In the genomic region with DNA sequence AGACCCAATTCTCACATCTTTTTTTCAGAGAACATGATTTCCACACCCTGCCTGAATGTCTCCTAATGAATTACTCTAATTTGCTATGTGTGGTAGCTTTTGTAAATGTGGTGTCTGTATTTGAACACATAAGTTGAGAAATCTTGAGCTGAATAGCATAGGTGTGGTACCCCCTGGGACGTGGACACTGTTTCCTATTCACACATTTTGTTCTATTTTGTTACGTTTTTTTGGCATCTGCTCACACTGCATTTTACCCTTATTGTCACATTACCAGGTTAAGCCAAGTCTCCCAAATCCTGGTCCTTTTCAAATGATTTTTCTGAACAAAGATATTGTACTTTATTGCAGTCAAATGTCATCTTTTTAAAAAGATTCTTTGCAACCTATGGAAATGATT, we compare ENCODE assay signal across 23 cellular contexts. TPM values are rescaled to one million over a fixed set of nuclear protein-coding genes. Genes with fewer than 3 reads are reported as not detected.
A peak's percentile ranks its signal among the peaks of the same experiment; 100 is the strongest.
DNase-seq lines count a peak whose midpoint lies in the region; ATAC-seq, FAIRE-seq and TF ChIP-seq lines count a peak whose summit lies in the region.
"Had no signal": no experiment of that assay in that cellular context is flagged by ENCODE, and none has a peak within 500 bp of the region (broad histone marks: within the 10 kb centered on the region; RNA-seq: fewer than 3 reads in every experiment).

No MANE protein-coding gene starts in this region.

- no peaks in the 10 kb centered on the region; the same call in 1 of the 2 replicates for H3K9me2 ChIP-seq in GM23338 (ENCODE audit: insufficient read depth)

- DNase-seq in activated CD4-positive, alpha-beta memory T cell treated with anti-CD3 and anti-CD28 coated beads, Interleukin-2, amount 10 ng/mL, durations not matched to agents 7 days and 5 days = no peak
- no peak for DNase-seq in activated CD4-positive, alpha-beta memory T cell treated with anti-CD3 and anti-CD28 coated beads for 36 hours
- no peak for DNase-seq in GM23338 (ENCODE audit: low spot score)
- DNase-seq in caudate nucleus (lab: John Stamatoyannopoulos, UW) = no peak
- no peak for DNase-seq in sigmoid colon
- DNase-seq in pons (ENCODE audit: low spot score) = no peak
- no peak for DNase-seq in urothelium cell line (ENCODE audit: low spot score)
- DNase-seq in NCI-H1092 treated with DMSO at 0.1 percent for 48 hours (lab: John Stamatoyannopoulos, UW) = no peak
- DNase-seq: ACHN; activated CD4-positive, CD25-positive, alpha-beta regulatory T cell treated with anti-CD3 and anti-CD28 coated beads, Interleukin-2, amount 50 U/mL, for 72 hours; activated gamma-delta T cell treated with Interleukin-2 at 50 U/mL for 16 hours; amniotic stem cell; DMS 273 treated with DMSO at 0.1 percent for 48 hours; effector CD4-positive, alpha-beta T cell; GDM1; glutamatergic neuron; lower lobe of right lung; MG63; NCI-H226; stimulated activated CD4-positive, alpha-beta T cell treated with anti-CD3 and anti-CD28 coated beads, Interleukin-1b, Interleukin-23, amount 100 ng/mL, for 48 hours; stimulated activated naive CD8-positive, alpha-beta T cell treated with anti-CD3 and anti-CD28 coated beads, Interleukin-15, amount 100 ng/mL, for 72 hours; T1000 had no signal

- TF ChIP-seq POLR2A in sigmoid colon (IDR thresholded peaks at IDR 0.05) = no peak

- 64 to 83% methylated on average over 2 of the region's 2 CpGs for WGBS in sigmoid colon, 2 donors

- no peaks in the 10 kb centered on the region for H3K4me1 ChIP-seq in GM23338 (ENCODE audit: insufficient read depth)
- H3K4me1 ChIP-seq in sigmoid colon = peaks cover 0 to 21% (median 19%) of the 10 kb centered on the region in 4 donors

- TF ChIP-seq CTCF in GM23338 (conservative IDR thresholded peaks at IDR 0.05; ENCODE audit: low read depth in 2 of 2) (no peak), sigmoid colon (IDR thresholded peaks at IDR 0.05) (no peak)

- intact Hi-C loops in activated CD4-positive, alpha-beta memory T cell treated with anti-CD3 and anti-CD28 coated beads for 36 hours (cut with micrococcal nuclease) = loop anchor here (2.0 to 10.0 kb wide), 9 partner anchors 29 to 665 kb away; partner anchors contain the start of genes ATOSA, LEO1, LYSMD2 and TMOD3
- intact Hi-C loops in sigmoid colon (cut with DNase I) = loop anchor here (5.0 kb wide), 1 partner anchor 35 kb away; no protein-coding TSS in a partner anchor

- H2AFZ ChIP-seq in GM23338 = peak overlapping the region; percentile 35; the same call in 1 of the 2 replicates

- FAIRE-seq in urothelium cell line (lab: Jason Lieb, UNC) = no peak

- POLR2A ChIA-PET in activated CD4-positive, alpha-beta memory T cell treated with anti-CD3 and anti-CD28 coated beads, Interleukin-2, amount 10 ng/mL, durations not matched to agents 7 days and 5 days (lab: Charles Lee) = interaction anchor here (0.8 to 0.9 kb wide), 2 partner anchors 9 to 168 kb away, joined by 3 read pairs; no protein-coding TSS in a partner anchor
- POLR2A ChIA-PET in activated CD4-positive, alpha-beta memory T cell treated with anti-CD3 and anti-CD28 coated beads for 36 hours (lab: Charles Lee) = no interaction called here

- H3F3A ChIP-seq in GM23338 (replicated peaks; ENCODE audit: low read depth) = no peaks in the 10 kb centered on the region

- H3K4me1 Mint-ChIP-seq in activated CD4-positive, alpha-beta memory T cell treated with anti-CD3 and anti-CD28 coated beads, Interleukin-2, amount 10 ng/mL, durations not matched to agents 7 days and 5 days = peaks cover 58% of the 10 kb centered on the region
- peaks cover 55% of the 10 kb centered on the region for H3K4me1 Mint-ChIP-seq in activated CD4-positive, alpha-beta memory T cell treated with anti-CD3 and anti-CD28 coated beads for 36 hours (ENCODE audit: low read depth)
- peaks cover 3% of the 10 kb centered on the region; the same call in 1 of the 3 replicates for H3K4me1 Mint-ChIP-seq in GM23338

- CTCF ChIA-PET in activated CD4-positive, alpha-beta memory T cell treated with anti-CD3 and anti-CD28 coated beads, Interleukin-2, amount 10 ng/mL, durations not matched to agents 7 days and 5 days (lab: Charles Lee) = interaction anchor here (1.3 kb wide), 1 partner anchor 67 kb away, joined by 3 read pairs; no protein-coding TSS in a partner anchor
- CTCF ChIA-PET in activated CD4-positive, alpha-beta memory T cell treated with anti-CD3 and anti-CD28 coated beads for 36 hours (lab: Charles Lee) = interaction anchor here (1.0 kb wide), 1 partner anchor 34 kb away, joined by 3 read pairs; no protein-coding TSS in a partner anchor

- H4K20me1 ChIP-seq in GM23338 (replicated peaks; ENCODE audit: insufficient read depth) = no peaks in the 10 kb centered on the region

- no peak for ATAC-seq in GM23338

- H3K27ac ChIP-seq in GM23338 (ENCODE audit: low read depth) = no peak overlapping the region
- H3K27ac ChIP-seq in caudate nucleus (ENCODE audit: low read depth, low read length) = peak overlapping the region; percentile 65
- H3K27ac ChIP-seq in sigmoid colon = peak overlapping the region in 3 of 4 donors; percentile 66 to 79 (median 72)
- H3K27ac ChIP-seq: lower lobe of right lung had no signal

- TF ChIP-seq EP300 in sigmoid colon (IDR thresholded peaks at IDR 0.05) = no peak

- no peaks in the 10 kb centered on the region for H3K9me3 Mint-ChIP-seq in activated CD4-positive, alpha-beta memory T cell treated with anti-CD3 and anti-CD28 coated beads, Interleukin-2, amount 10 ng/mL, durations not matched to agents 7 days and 5 days
- H3K9me3 Mint-ChIP-seq in activated CD4-positive, alpha-beta memory T cell treated with anti-CD3 and anti-CD28 coated beads for 36 hours = no peaks in the 10 kb centered on the region
- H3K9me3 Mint-ChIP-seq in GM23338 = no peaks in the 10 kb centered on the region
- H3K9me3 Mint-ChIP-seq: stimulated activated naive CD8-positive, alpha-beta T cell treated with anti-CD3 and anti-CD28 coated beads, Interleukin-15, amount 100 ng/mL, for 72 hours had no signal

- H3K4me3 ChIP-seq in GM23338 (no peak overlapping the region), sigmoid colon (no peak overlapping the region)
- H3K4me3 ChIP-seq: HAP-1, lower lobe of right lung, MG63 had no signal

- H3K36me3 ChIP-seq in GM23338 (ENCODE audit: insufficient read depth) (no peaks in the 10 kb centered on the region), sigmoid colon (no peaks in the 10 kb centered on the region)
- H3K36me3 ChIP-seq: HAP-1, lower lobe of right lung, MG63 had no signal

- H3K27me3 ChIP-seq in GM23338 (ENCODE audit: insufficient read depth) (no peaks in the 10 kb centered on the region), sigmoid colon (no peaks in the 10 kb centered on the region)
- H3K27me3 ChIP-seq: MG63 had no signal

- H3K4me3 Mint-ChIP-seq in activated CD4-positive, alpha-beta memory T cell treated with anti-CD3 and anti-CD28 coated beads, Interleukin-2, amount 10 ng/mL, durations not matched to agents 7 days and 5 days = no peak overlapping the region
- no peak overlapping the region for H3K4me3 Mint-ChIP-seq in activated CD4-positive, alpha-beta memory T cell treated with anti-CD3 and anti-CD28 coated beads for 36 hours
- no peak overlapping the region for H3K4me3 Mint-ChIP-seq in GM23338

- no peaks in the 10 kb centered on the region for H3K9me3 ChIP-seq in sigmoid colon
- H3K9me3 ChIP-seq: HAP-1, lower lobe of right lung, MG63 had no signal

- H3K79me2 ChIP-seq in GM23338 (replicated peaks; ENCODE audit: insufficient read depth) = no peaks in the 10 kb centered on the region

- no peak overlapping the region for H3K4me2 ChIP-seq in GM23338

- H3K27ac Mint-ChIP-seq in activated CD4-positive, alpha-beta memory T cell treated with anti-CD3 and anti-CD28 coated beads, Interleukin-2, amount 10 ng/mL, durations not matched to agents 7 days and 5 days = peak overlapping the region; percentile 42
- no peak overlapping the region for H3K27ac Mint-ChIP-seq in activated CD4-positive, alpha-beta memory T cell treated with anti-CD3 and anti-CD28 coated beads for 36 hours
- no peak overlapping the region for H3K27ac Mint-ChIP-seq in GM23338
- H3K27ac Mint-ChIP-seq: stimulated activated naive CD8-positive, alpha-beta T cell treated with anti-CD3 and anti-CD28 coated beads, Interleukin-15, amount 100 ng/mL, for 72 hours had no signal

- peaks cover 3% of the 10 kb centered on the region for H3K27me3 Mint-ChIP-seq in activated CD4-positive, alpha-beta memory T cell treated with anti-CD3 and anti-CD28 coated beads, Interleukin-2, amount 10 ng/mL, durations not matched to agents 7 days and 5 days
- no peaks in the 10 kb centered on the region for H3K27me3 Mint-ChIP-seq in activated CD4-positive, alpha-beta memory T cell treated with anti-CD3 and anti-CD28 coated beads for 36 hours
- H3K27me3 Mint-ChIP-seq in GM23338 (ENCODE audit: insufficient read depth, low read depth, poor library complexity) = peaks cover 6% of the 10 kb centered on the region

- H3K36me3 Mint-ChIP-seq in activated CD4-positive, alpha-beta memory T cell treated with anti-CD3 and anti-CD28 coated beads, Interleukin-2, amount 10 ng/mL, durations not matched to agents 7 days and 5 days (ENCODE audit: low read depth) = no peaks in the 10 kb centered on the region
- H3K36me3 Mint-ChIP-seq in activated CD4-positive, alpha-beta memory T cell treated with anti-CD3 and anti-CD28 coated beads for 36 hours = no peaks in the 10 kb centered on the region
- no peaks in the 10 kb centered on the region for H3K36me3 Mint-ChIP-seq in GM23338 (ENCODE audit: low read depth)

TF ChIP-seq in GM23338, 12 proteins besides CTCF, POLR2A, EP300 and RAD21 (continues in another document):
- no peak for TF ChIP-seq ZNF114 (CRISPR knock-in tag; IDR thresholded peaks at IDR 0.05)
- TF ChIP-seq NANOG (IDR thresholded peaks at IDR 0.05; ENCODE audit: borderline replicate concordance) = no peak
- no peak for TF ChIP-seq STAT1 (IDR thresholded peaks at IDR 0.05; ENCODE audit: unreplicated experiment)

RNA-seq across cellular contexts. Expression of gene MAPK6, which starts 6.8 kb away (rescaled TPM):
- 10 to 100 TPM; 44.9 to 47.9 TPM for total RNA-seq in activated CD4-positive, alpha-beta memory T cell treated with anti-CD3 and anti-CD28 coated beads, Interleukin-2, amount 10 ng/mL, durations not matched to agents 7 days and 5 days
- total RNA-seq in activated CD4-positive, alpha-beta memory T cell treated with anti-CD3 and anti-CD28 coated beads for 36 hours = 10 to 100 TPM; 39.9 to 40.8 TPM
- 92.3 and 94.9 TPM in 2 replicates for total RNA-seq in GM23338 (2014; rRNA removed; shearing (Covaris generic))
- 40.9 and 43.5 TPM in 2 replicates for polyA plus RNA-seq in GM23338 (2016; fragmentation: Nextera tagmentation; extraction: Ambion mirVana)
- total RNA-seq in sigmoid colon = 10 to 100 TPM; 17.3 to 24.1 (median 20.1) TPM
- polyA plus RNA-seq in sigmoid colon = 10 to 100 TPM; 25.8 to 82.1 (median 35.4) TPM

RNA-seq across cellular contexts. Expression of gene LEO1, which starts 40.6 kb away (rescaled TPM):
- 10 to 100 TPM; 31.2 to 32.8 TPM for total RNA-seq in activated CD4-positive, alpha-beta memory T cell treated with anti-CD3 and anti-CD28 coated beads, Interleukin-2, amount 10 ng/mL, durations not matched to agents 7 days and 5 days
- total RNA-seq in activated CD4-positive, alpha-beta memory T cell treated with anti-CD3 and anti-CD28 coated beads for 36 hours = 10 to 100 TPM; 27.3 to 28.3 TPM
- 34.7 and 41.4 TPM in 2 replicates for total RNA-seq in GM23338 (2014; rRNA removed; shearing (Covaris generic))
- 44.1 and 55.6 TPM in 2 replicates for polyA plus RNA-seq in GM23338 (2016; fragmentation: Nextera tagmentation; extraction: Ambion mirVana)
- 10 to 100 TPM in 3 of 4 donors, 1 to 10 TPM in 1; 7.4 to 15.3 (median 13.0) TPM for total RNA-seq in sigmoid colon
- 10 to 100 TPM; 17.4 to 40.0 (median 25.5) TPM for polyA plus RNA-seq in sigmoid colon
